In genomic region chr4:39658756-39659155, GRCh38 we compare ENCODE assay signal across 14 cellular contexts. TPM values are rescaled to one million over a fixed set of nuclear protein-coding genes. Genes with fewer than 3 reads are reported as not detected.
DNase-seq lines count a peak whose midpoint lies in the region; ATAC-seq and TF ChIP-seq lines count a peak whose summit lies in the region.
"Had no signal": no experiment of that assay in that cellular context is flagged by ENCODE, and none has a peak within 500 bp of the region (broad histone marks: within the 10 kb centered on the region; RNA-seq: fewer than 3 reads in every experiment).

No MANE protein-coding gene starts in this region.

- H3K9me3 ChIP-seq in SK-N-SH (no peaks in the 10 kb centered on the region), fibroblast of lung (ENCODE audit: control insufficient read depth, insufficient read depth, low read depth, low read length) (no peaks in the 10 kb centered on the region), tibial artery (no peaks in the 10 kb centered on the region)
- H3K9me3 ChIP-seq: thyroid gland had no signal

- no peak for DNase-seq in SK-N-SH
- DNase-seq in fibroblast of lung (ENCODE audit: low read depth in 2 of 2), result peak in 1 of 2 donors; percentile 40
- no peak for DNase-seq in tibial artery
- DNase-seq in COLO829 (ENCODE audit: low spot score), result no peak
- no peak for DNase-seq in coronary artery (ENCODE audit: low spot score)
- no peak for DNase-seq in stimulated activated naive CD8-positive, alpha-beta T cell treated with anti-CD3 and anti-CD28 coated beads, Interleukin-15, amount 100 ng/mL, for 72 hours
- DNase-seq: 8988T; activated naive CD4-positive, alpha-beta T cell treated with Interleukin-2 at 50 U/mL for 16 hours; NCI-H1092 treated with DMSO at 0.1 percent for 48 hours; thyroid gland had no signal

- H4K20me1 ChIP-seq in SK-N-SH (ENCODE audit: insufficient read depth), result no peaks in the 10 kb centered on the region
- H4K20me1 ChIP-seq in fibroblast of lung (ENCODE audit: control insufficient read depth, extremely low read depth, insufficient read depth, low read length), result no peaks in the 10 kb centered on the region

- H3K27ac ChIP-seq in SK-N-SH (ENCODE audit: low read depth in 2 of 2, low read length in 1 of 2), result no peak overlapping the region
- H3K27ac ChIP-seq in VCaP, result no peak overlapping the region
- no peak overlapping the region for H3K27ac ChIP-seq in fibroblast of lung (ENCODE audit: insufficient read depth, low read length)
- no peak overlapping the region for H3K27ac ChIP-seq in tibial artery
- H3K27ac ChIP-seq in coronary artery, result no peak overlapping the region
- H3K27ac ChIP-seq: thyroid gland had no signal

- intact Hi-C loops in tibial artery (cut with DNase I; ENCODE audit: low total_unique reads), result no loop called here

- 77% methylated on average over 3 of the region's 3 CpGs for WGBS in SK-N-SH (ENCODE audit: low lambda C conversion rate)

- peaks cover 5% of the 10 kb centered on the region for H3F3A ChIP-seq in SK-N-SH (replicated peaks; ENCODE audit: insufficient read depth)

- no peak for TF ChIP-seq EP300 in SK-N-SH (IDR thresholded peaks at IDR 0.05; ENCODE audit: borderline replicate concordance in 1 of 2, low read depth in 1 of 2, low read length in 1 of 2)

- H3K4me2 ChIP-seq in SK-N-SH (no peak overlapping the region), fibroblast of lung (ENCODE audit: extremely low read depth, insufficient read depth, low read length) (no peak overlapping the region)

- H3K4me3 ChIP-seq in SK-N-SH (ENCODE audit: low read depth in 2 of 2, low read length in 1 of 2), result no peak overlapping the region
- no peak overlapping the region for H3K4me3 ChIP-seq in fibroblast of lung (replicated peaks in 1 of 4; ENCODE audit: control extremely low read depth in 1 of 4, insufficient read depth in 1 of 4, low read depth in 3 of 4, low read length in 4 of 4)
- no peak overlapping the region for H3K4me3 ChIP-seq in tibial artery
- no peak overlapping the region for H3K4me3 ChIP-seq in coronary artery
- H3K4me3 ChIP-seq: thyroid gland had no signal

- H3K4me1 ChIP-seq in SK-N-SH (ENCODE audit: control insufficient read depth in 1 of 2, insufficient read depth in 2 of 2, low read depth in 1 of 2, low read length in 1 of 2), result no peaks in the 10 kb centered on the region
- H3K4me1 ChIP-seq in fibroblast of lung (ENCODE audit: control insufficient read depth, extremely low read depth, insufficient read depth, low read length), result no peaks in the 10 kb centered on the region
- no peaks in the 10 kb centered on the region for H3K4me1 ChIP-seq in tibial artery
- H3K4me1 ChIP-seq: thyroid gland had no signal

- TF ChIP-seq RAD21 in SK-N-SH (IDR thresholded peaks at IDR 0.05; ENCODE audit: low read length), result peak; percentile 51

- H2AFZ ChIP-seq in SK-N-SH (ENCODE audit: low read depth), result no peak overlapping the region
- no peak overlapping the region for H2AFZ ChIP-seq in fibroblast of lung (ENCODE audit: low read length)

- H3K27ac Mint-ChIP-seq in stimulated activated naive CD8-positive, alpha-beta T cell treated with anti-CD3 and anti-CD28 coated beads, Interleukin-15, amount 100 ng/mL, for 72 hours, result no peak overlapping the region
- H3K27ac Mint-ChIP-seq: dendritic cell treated with granulocyte-macrophage colony-stimulating factor and Interleukin-4, amounts not matched to agents 40 ng/mL and 50 ng/mL, for 4 days; natural killer cell treated with Interleukin-12 subunit alpha and Interleukin-12 subunit beta and Interleukin-15 and Interleukin-18, amount 100 ng/mL, for 72 hours had no signal

- H3K4me1 Mint-ChIP-seq in stimulated activated naive CD8-positive, alpha-beta T cell treated with anti-CD3 and anti-CD28 coated beads, Interleukin-15, amount 100 ng/mL, for 72 hours, result peaks cover 10% of the 10 kb centered on the region

- TF ChIP-seq CTCF in SK-N-SH (IDR thresholded peaks at IDR 0.05), result peak; percentile 42
- TF ChIP-seq CTCF in VCaP (conservative IDR thresholded peaks at IDR 0.05), result peak; percentile 56
- peak; percentile 5 to 48 for TF ChIP-seq CTCF in fibroblast of lung (conservative IDR thresholded peaks at IDR 0.05 in 1 of 2, IDR thresholded peaks at IDR 0.05 in 1 of 2; ENCODE audit: low read depth in 1 of 2, low read length in 2 of 2)
- TF ChIP-seq CTCF in tibial artery (IDR thresholded peaks at IDR 0.05), result peak; percentile 22 to 47
- TF ChIP-seq CTCF in coronary artery (IDR thresholded peaks at IDR 0.05), result no peak

- no peak overlapping the region for H3K4me3 Mint-ChIP-seq in stimulated activated naive CD8-positive, alpha-beta T cell treated with anti-CD3 and anti-CD28 coated beads, Interleukin-15, amount 100 ng/mL, for 72 hours
- H3K4me3 Mint-ChIP-seq: dendritic cell treated with granulocyte-macrophage colony-stimulating factor and Interleukin-4, amounts not matched to agents 40 ng/mL and 50 ng/mL, for 4 days; natural killer cell treated with Interleukin-12 subunit alpha and Interleukin-12 subunit beta and Interleukin-15 and Interleukin-18, amount 100 ng/mL, for 72 hours had no signal

- no peaks in the 10 kb centered on the region for H3K9me3 Mint-ChIP-seq in stimulated activated naive CD8-positive, alpha-beta T cell treated with anti-CD3 and anti-CD28 coated beads, Interleukin-15, amount 100 ng/mL, for 72 hours
- H3K9me3 Mint-ChIP-seq: dendritic cell treated with granulocyte-macrophage colony-stimulating factor and Interleukin-4, amounts not matched to agents 40 ng/mL and 50 ng/mL, for 4 days; natural killer cell treated with Interleukin-12 subunit alpha and Interleukin-12 subunit beta and Interleukin-15 and Interleukin-18, amount 100 ng/mL, for 72 hours had no signal

- H3K9ac ChIP-seq in SK-N-SH (no peak overlapping the region), fibroblast of lung (ENCODE audit: insufficient read depth, low read length) (no peak overlapping the region)

- no peak for ATAC-seq in SK-N-SH treated with all-trans-retinoic acid at 6 μM for 48 hours
- ATAC-seq in stimulated activated naive CD8-positive, alpha-beta T cell treated with anti-CD3 and anti-CD28 coated beads, Interleukin-15, amount 100 ng/mL, for 72 hours, result no peak
- ATAC-seq: natural killer cell treated with Interleukin-12 subunit alpha and Interleukin-12 subunit beta and Interleukin-15 and Interleukin-18, amount 100 ng/mL, for 72 hours had no signal

- H3K27me3 Mint-ChIP-seq in stimulated activated naive CD8-positive, alpha-beta T cell treated with anti-CD3 and anti-CD28 coated beads, Interleukin-15, amount 100 ng/mL, for 72 hours, result no peaks in the 10 kb centered on the region
- H3K27me3 Mint-ChIP-seq: dendritic cell treated with granulocyte-macrophage colony-stimulating factor and Interleukin-4, amounts not matched to agents 40 ng/mL and 50 ng/mL, for 4 days; natural killer cell treated with Interleukin-12 subunit alpha and Interleukin-12 subunit beta and Interleukin-15 and Interleukin-18, amount 100 ng/mL, for 72 hours had no signal

- no peaks in the 10 kb centered on the region for H3K9me2 ChIP-seq in SK-N-SH

- H3K36me3 ChIP-seq in SK-N-SH (replicated peaks in 1 of 2; ENCODE audit: control insufficient read depth in 1 of 2, insufficient read depth in 2 of 2, low read length in 1 of 2), result no peaks in the 10 kb centered on the region
- H3K36me3 ChIP-seq in fibroblast of lung (ENCODE audit: control insufficient read depth, insufficient read depth, low read length), result no peaks in the 10 kb centered on the region
- no peaks in the 10 kb centered on the region for H3K36me3 ChIP-seq in tibial artery
- H3K36me3 ChIP-seq: thyroid gland had no signal

- H3K79me2 ChIP-seq in SK-N-SH (ENCODE audit: insufficient read depth), result no peaks in the 10 kb centered on the region
- H3K79me2 ChIP-seq in fibroblast of lung (ENCODE audit: control insufficient read depth, insufficient read depth, low read length), result no peaks in the 10 kb centered on the region

- POLR2A ChIA-PET in SK-N-SH (lab: Yijun Ruan, JAX), result no interaction called here

- CTCF ChIA-PET in SK-N-SH (lab: Yijun Ruan, JAX), result interaction anchor here (1.2 kb wide), 1 partner anchor 189 kb away, joined by 3 read pairs; no protein-coding TSS in a partner anchor

- H3K27me3 ChIP-seq in SK-N-SH (ENCODE audit: insufficient read depth) (no peaks in the 10 kb centered on the region), fibroblast of lung (ENCODE audit: control insufficient read depth, insufficient read depth, low read length) (no peaks in the 10 kb centered on the region), tibial artery (no peaks in the 10 kb centered on the region)
- H3K27me3 ChIP-seq: thyroid gland had no signal

TF ChIP-seq in SK-N-SH treated with all-trans-retinoic acid at 6 μM for 48 hours, 23 proteins besides CTCF, POLR2A, EP300 and RAD21:
- TF ChIP-seq CSRNP3 (CRISPR knock-in tag; IDR thresholded peaks at IDR 0.05), result no peak
- no peak for TF ChIP-seq ZNF565 (CRISPR knock-in tag; conservative IDR thresholded peaks at IDR 0.05; ENCODE audit: low read depth)
- no peak for TF ChIP-seq TCF4 (CRISPR knock-in tag; IDR thresholded peaks at IDR 0.05; ENCODE audit: borderline replicate concordance)

RNA-seq across cellular contexts. Expression of gene SMIM14, which starts 20.1 kb away (rescaled TPM):
- polyA plus RNA-seq in SK-N-SH (2012; rRNA removed) (11.1 and 12.6 TPM in 2 replicates), fibroblast of lung (25.9 and 41.4 TPM in 2 replicates)
- polyA plus RNA-seq in SK-N-SH (2012; cell fraction: cytosol; rRNA removed), result 16.5 and 20.9 TPM in 2 replicates
- 4.1 and 7.2 TPM in 2 replicates for polyA plus RNA-seq in SK-N-SH (2012; cell fraction: nucleus; rRNA removed)
- total RNA-seq in fibroblast of lung, result 35.4 and 39.0 TPM in 2 replicates
- polyA plus RNA-seq in fibroblast of lung (2012), result 20.6 and 31.7 TPM in 2 replicates
- 16.4 and 61.2 TPM in 2 replicates for polyA minus RNA-seq in fibroblast of lung (ENCODE audit: low replicate concordance)

RNA-seq across cellular contexts. Expression of gene UBE2K, which starts 39.2 kb away (rescaled TPM):
- polyA plus RNA-seq in SK-N-SH (2012; rRNA removed), result 54.4 and 102 TPM in 2 replicates
- 79.9 and 131 TPM in 2 replicates for polyA plus RNA-seq in SK-N-SH (2012; cell fraction: cytosol; rRNA removed)
- polyA plus RNA-seq in SK-N-SH (2012; cell fraction: nucleus; rRNA removed), result 11.5 and 22.3 TPM in 2 replicates
- total RNA-seq in fibroblast of lung, result 12.8 and 15.0 TPM in 2 replicates
- polyA plus RNA-seq in fibroblast of lung, result 121 and 122 TPM in 2 replicates
- polyA plus RNA-seq in fibroblast of lung (2012), result 131 and 137 TPM in 2 replicates
- polyA minus RNA-seq in fibroblast of lung (ENCODE audit: low replicate concordance), result 15.6 and 22.5 TPM in 2 replicates
